Comparison of ENCODE assay signal across 2 cellular contexts in the genomic region with DNA sequence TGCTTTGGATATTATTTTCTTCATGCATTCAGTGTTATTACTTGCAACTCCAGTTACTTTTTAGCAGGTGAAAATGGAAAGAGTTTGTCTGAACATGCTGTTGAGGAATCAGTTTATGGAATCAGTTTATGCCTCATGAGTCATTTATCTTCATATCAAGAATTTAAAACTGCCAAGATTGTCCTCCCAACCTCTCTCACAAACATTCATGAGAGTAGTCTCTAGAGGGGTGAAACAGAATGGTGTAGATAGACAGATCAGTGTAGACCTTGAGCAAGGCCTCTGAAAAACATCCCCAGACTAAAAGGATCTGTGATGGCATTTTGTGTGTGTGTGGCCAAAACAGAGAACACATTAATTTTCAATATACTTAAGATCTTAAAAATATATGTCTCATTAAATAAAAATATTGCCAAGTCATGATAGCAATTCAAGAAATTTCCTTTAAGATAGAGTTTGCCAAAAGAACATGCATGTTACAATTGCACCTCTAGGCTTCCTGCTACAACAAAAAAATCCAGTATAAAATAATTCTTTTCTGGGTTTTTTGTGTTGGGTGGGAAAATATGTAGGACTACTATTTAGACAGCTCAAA.
TF ChIP-seq lines count a peak whose summit lies in the region.

No MANE protein-coding gene starts in this region.

TF ChIP-seq in K562, 482 proteins besides CTCF, POLR2A, EP300 and RAD21:
- TF ChIP-seq POLR2AphosphoS2 (IDR thresholded peaks at IDR 0.05; ENCODE audit: low read length): peak; percentile 50; the same call in 1 of the 2 replicates
- TF ChIP-seq MAFG (tag; conservative IDR thresholded peaks at IDR 0.05): peak; percentile 54; the same call in 1 of the 2 replicates
- no peak for TF ChIP-seq HDAC2 (IDR thresholded peaks at IDR 0.05)
- TF ChIP-seq SIX5 (IDR thresholded peaks at IDR 0.05; ENCODE audit: borderline replicate concordance in 1 of 2, insufficient read depth in 1 of 2, low read depth in 1 of 2, low read length in 2 of 2): no peak
- no peak for TF ChIP-seq CBFA2T2 (conservative IDR thresholded peaks at IDR 0.05)
- TF ChIP-seq, protein P1, sequence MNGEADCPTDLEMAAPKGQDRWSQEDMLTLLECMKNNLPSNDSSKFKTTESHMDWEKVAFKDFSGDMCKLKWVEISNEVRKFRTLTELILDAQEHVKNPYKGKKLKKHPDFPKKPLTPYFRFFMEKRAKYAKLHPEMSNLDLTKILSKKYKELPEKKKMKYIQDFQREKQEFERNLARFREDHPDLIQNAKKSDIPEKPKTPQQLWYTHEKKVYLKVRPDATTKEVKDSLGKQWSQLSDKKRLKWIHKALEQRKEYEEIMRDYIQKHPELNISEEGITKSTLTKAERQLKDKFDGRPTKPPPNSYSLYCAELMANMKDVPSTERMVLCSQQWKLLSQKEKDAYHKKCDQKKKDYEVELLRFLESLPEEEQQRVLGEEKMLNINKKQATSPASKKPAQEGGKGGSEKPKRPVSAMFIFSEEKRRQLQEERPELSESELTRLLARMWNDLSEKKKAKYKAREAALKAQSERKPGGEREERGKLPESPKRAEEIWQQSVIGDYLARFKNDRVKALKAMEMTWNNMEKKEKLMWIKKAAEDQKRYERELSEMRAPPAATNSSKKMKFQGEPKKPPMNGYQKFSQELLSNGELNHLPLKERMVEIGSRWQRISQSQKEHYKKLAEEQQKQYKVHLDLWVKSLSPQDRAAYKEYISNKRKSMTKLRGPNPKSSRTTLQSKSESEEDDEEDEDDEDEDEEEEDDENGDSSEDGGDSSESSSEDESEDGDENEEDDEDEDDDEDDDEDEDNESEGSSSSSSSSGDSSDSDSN (IDR thresholded peaks at IDR 0.05; ENCODE audit: borderline replicate concordance in 1 of 2, low read depth in 2 of 2, low read length in 2 of 2): no peak
- TF ChIP-seq POLR2G (IDR thresholded peaks at IDR 0.05; ENCODE audit: low read depth, low read length): peak; percentile 34; the same call in 1 of the 2 replicates
- TF ChIP-seq KLF6 (CRISPR knock-in tag; IDR thresholded peaks at IDR 0.05; ENCODE audit: borderline replicate concordance): no peak
- TF ChIP-seq POLR2B (IDR thresholded peaks at IDR 0.05; ENCODE audit: low read depth, partially characterized antibody): peak; percentile 44
- no peak for TF ChIP-seq GATAD2B (IDR thresholded peaks at IDR 0.05; ENCODE audit: borderline replicate concordance)
- no peak for TF ChIP-seq MEF2D (tag; conservative IDR thresholded peaks at IDR 0.05; ENCODE audit: low read depth)
- TF ChIP-seq ZNF324 (CRISPR knock-in tag; IDR thresholded peaks at IDR 0.05): no peak
- peak; percentile 4; the same call in 1 of the 2 replicates for TF ChIP-seq NFE2L1 (tag; IDR thresholded peaks at IDR 0.05; ENCODE audit: borderline replicate concordance, low read depth)
- no peak for TF ChIP-seq GTF2E2 (tag; IDR thresholded peaks at IDR 0.05)
- TF ChIP-seq RBFOX2 (IDR thresholded peaks at IDR 0.05; ENCODE audit: low read depth, low read length): peak; percentile 62

TF ChIP-seq in HEK293T, 16 proteins besides CTCF, POLR2A, EP300 and RAD21:
- TF ChIP-seq CTBP1 (IDR thresholded peaks at IDR 0.05; ENCODE audit: borderline replicate concordance) (no peak), ZNF384 (IDR thresholded peaks at IDR 0.05) (no peak), L3MBTL2 (conservative IDR thresholded peaks at IDR 0.05) (no peak), FOXK2 (IDR thresholded peaks at IDR 0.05) (no peak), LEF1 (IDR thresholded peaks at IDR 0.05; ENCODE audit: borderline replicate concordance) (no peak), TARDBP (IDR thresholded peaks at IDR 0.05) (no peak), BHLHE40 (IDR thresholded peaks at IDR 0.05; ENCODE audit: borderline replicate concordance) (no peak), FOXM1 (IDR thresholded peaks at IDR 0.05; ENCODE audit: borderline replicate concordance) (no peak), SUZ12 (IDR thresholded peaks at IDR 0.05) (no peak), FOXA1 (IDR thresholded peaks at IDR 0.05) (no peak), HDGF (IDR thresholded peaks at IDR 0.05; ENCODE audit: borderline replicate concordance) (no peak), NFRKB (IDR thresholded peaks at IDR 0.05) (no peak)
- TF ChIP-seq, protein P2, sequence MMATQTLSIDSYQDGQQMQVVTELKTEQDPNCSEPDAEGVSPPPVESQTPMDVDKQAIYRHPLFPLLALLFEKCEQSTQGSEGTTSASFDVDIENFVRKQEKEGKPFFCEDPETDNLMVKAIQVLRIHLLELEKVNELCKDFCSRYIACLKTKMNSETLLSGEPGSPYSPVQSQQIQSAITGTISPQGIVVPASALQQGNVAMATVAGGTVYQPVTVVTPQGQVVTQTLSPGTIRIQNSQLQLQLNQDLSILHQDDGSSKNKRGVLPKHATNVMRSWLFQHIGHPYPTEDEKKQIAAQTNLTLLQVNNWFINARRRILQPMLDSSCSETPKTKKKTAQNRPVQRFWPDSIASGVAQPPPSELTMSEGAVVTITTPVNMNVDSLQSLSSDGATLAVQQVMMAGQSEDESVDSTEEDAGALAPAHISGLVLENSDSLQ (IDR thresholded peaks at IDR 0.05): no peak
